1 cellular context compared by ENCODE assay signal in genomic region chr12:1117970-1118563, GRCh38.
A peak's percentile ranks its signal among the peaks of the same experiment; 100 is the strongest.
TF ChIP-seq lines count a peak whose summit lies in the region.

No MANE protein-coding gene starts in this region.

TF ChIP-seq in GM12878, 131 proteins besides CTCF, POLR2A, EP300 and RAD21 (continued from another document):
- TF ChIP-seq ZBTB33 (IDR thresholded peaks at IDR 0.05) (0 out of 2 replicates have a peak, but pooled peaks have one; percentile 26), SMARCA5 (IDR thresholded peaks at IDR 0.05) (peak; percentile 40; the same call in 1 of the 2 replicates), PAX5 (IDR thresholded peaks at IDR 0.05; ENCODE audit: borderline replicate concordance, low read depth, low read length) (no peak), SKIL (IDR thresholded peaks at IDR 0.05; ENCODE audit: low read depth, poor library complexity, severe bottlenecking) (peak; percentile 46)
